23 cellular contexts compared by ENCODE assay signal in genomic region chr17:57675988-57676387, GRCh38.
DNase-seq lines count a peak whose midpoint lies in the region; ATAC-seq and TF ChIP-seq lines count a peak whose summit lies in the region.
"Had no signal": no experiment of that assay in that cellular context is flagged by ENCODE, and none has a peak within 500 bp of the region (broad histone marks: within the 10 kb centered on the region; RNA-seq: fewer than 3 reads in every experiment).

No MANE protein-coding gene starts in this region.

- H3K23ac ChIP-seq in neuronal stem cell (ENCODE audit: low read depth, low read length, poor library complexity): peak overlapping the region; percentile 81

- no peak overlapping the region for H2BK5ac ChIP-seq in neuronal stem cell (ENCODE audit: low read length)

- no peak overlapping the region for H2BK15ac ChIP-seq in neuronal stem cell (ENCODE audit: low read length)

- no peak overlapping the region for H3K9ac ChIP-seq in neuronal stem cell (ENCODE audit: low read depth, low read length, poor library complexity)

- no peak overlapping the region for H3K4me2 ChIP-seq in neuronal stem cell (ENCODE audit: insufficient read depth, low read length, poor library complexity, severe bottlenecking)
- H3K4me2 ChIP-seq: hepatocyte had no signal

- H3K14ac ChIP-seq in neuronal stem cell (ENCODE audit: low read length): peak overlapping the region; percentile 59

- no peak overlapping the region for H2BK120ac ChIP-seq in neuronal stem cell (ENCODE audit: low read depth, low read length)

- intact Hi-C loops in ovary (cut with DNase I): loop anchor here in 2 of 4 donors (10.0 kb wide), 2 partner anchors 231 to 421 kb away; partner anchors contain the start of gene MSI2 (in 1 of the 2)

- H3K36me3 ChIP-seq in neuronal stem cell (replicated peaks in 1 of 2; ENCODE audit: control insufficient read depth in 2 of 2, insufficient read depth in 2 of 2, low read length in 2 of 2) (peaks cover 7 to 56% of the 10 kb centered on the region in 2 donors), ovary (no peaks in the 10 kb centered on the region)
- H3K36me3 ChIP-seq: vagina had no signal

- H3K4me3 ChIP-seq in epithelial cell of esophagus (ENCODE audit: low read length) (no peak overlapping the region), neuronal stem cell (ENCODE audit: low read length in 2 of 2) (peak overlapping the region in 1 of 2 donors; percentile 60), ovary (no peak overlapping the region)
- H3K4me3 ChIP-seq: gastrocnemius medialis, hepatocyte, psoas muscle, testis, vagina had no signal

- H3K18ac ChIP-seq in neuronal stem cell (ENCODE audit: low read length): peak overlapping the region; percentile 7

- H3K27ac ChIP-seq in neuronal stem cell (replicated peaks; ENCODE audit: low read length) (no peak overlapping the region), ovary (no peak overlapping the region)
- H3K27ac ChIP-seq: gastrocnemius medialis, hepatocyte, psoas muscle, testis, vagina had no signal

- H3K27me3 ChIP-seq in neuronal stem cell (ENCODE audit: control insufficient read depth in 3 of 3, insufficient read depth in 3 of 3, low read depth in 1 of 3, low read length in 3 of 3): no peaks in the 10 kb centered on the region
- no peaks in the 10 kb centered on the region for H3K27me3 ChIP-seq in ovary
- H3K27me3 ChIP-seq: gastrocnemius medialis, hepatocyte, testis, vagina had no signal

- no peak for ATAC-seq in GM19395 (IDR thresholded peaks at IDR 0.05; ENCODE audit: unreplicated experiment)
- ATAC-seq: activated naive CD4-positive, alpha-beta T cell treated with anti-CD3 and anti-CD28 coated beads, Interleukin-2, amount 50 U/mL, for 72 hours; activated T-helper 17 cell treated with anti-CD3 and anti-CD28 coated beads, Interleukin-2, amount 50 U/mL, for 72 hours; gastrocnemius medialis; HCT116; psoas muscle; stimulated activated naive CD8-positive, alpha-beta T cell treated with anti-CD3 and anti-CD28 coated beads, Interleukin-15, Interleukin-2, amounts not matched to agents 100 U/mL and 50 U/mL, for 24 hours had no signal

- H2BK12ac ChIP-seq in neuronal stem cell (ENCODE audit: low read length): no peak overlapping the region

- no peak for TF ChIP-seq POLR2A in ovary (IDR thresholded peaks at IDR 0.05)

- H3K4me1 ChIP-seq in neuronal stem cell (ENCODE audit: control insufficient read depth in 2 of 2, insufficient read depth in 1 of 2, low read depth in 1 of 2, low read length in 2 of 2): peaks cover 4 to 5% of the 10 kb centered on the region in 2 donors
- no peaks in the 10 kb centered on the region for H3K4me1 ChIP-seq in ovary (ENCODE audit: insufficient read depth)
- H3K4me1 ChIP-seq: testis had no signal

- DNase-seq in NCI-H526 (lab: John Stamatoyannopoulos, UW) (peak; percentile 33 to 40), NCI-H526 treated with DMSO at 0.1 percent for 48 hours (lab: John Stamatoyannopoulos, UW) (no peak), GM13976 (ENCODE audit: low spot score) (peak; percentile 16), epithelial cell of esophagus (ENCODE audit: low read depth) (peak; percentile 46), neuronal stem cell (ENCODE audit: low spot score) (no peak), NAMALWA (ENCODE audit: low spot score) (no peak), ovary (no peak)
- DNase-seq: activated CD4-positive, alpha-beta T cell treated with anti-CD3 and anti-CD28 coated beads, Interleukin-2, amount 10 ng/mL, durations not matched to agents 24 days and 14 days; CD4-positive, CD25-positive, alpha-beta regulatory T cell; cortex of kidney; gastrocnemius medialis; NCI-H1436 treated with DMSO at 0.1 percent for 48 hours; psoas muscle; SHP77 treated with DMSO at 0.1 percent for 48 hours; stimulated activated CD4-positive, alpha-beta T cell treated with anti-CD3 and anti-CD28 coated beads, Interleukin-15, amount 100 ng/mL, for 24 hours; stimulated activated naive CD8-positive, alpha-beta T cell treated with anti-CD3 and anti-CD28 coated beads, Interleukin-15, Interleukin-2, amounts not matched to agents 100 U/mL and 50 U/mL, for 24 hours; testis had no signal

- no peak overlapping the region for H4K8ac ChIP-seq in neuronal stem cell (ENCODE audit: low read depth, low read length)

- no peaks in the 10 kb centered on the region for H3K9me3 ChIP-seq in neuronal stem cell (replicated peaks in 1 of 2; ENCODE audit: control insufficient read depth in 2 of 2, insufficient read depth in 1 of 2, low read depth in 1 of 2, low read length in 2 of 2)
- H3K9me3 ChIP-seq in ovary: no peaks in the 10 kb centered on the region
- H3K9me3 ChIP-seq: gastrocnemius medialis, psoas muscle, testis, vagina had no signal

- H2AK5ac ChIP-seq in neuronal stem cell (ENCODE audit: low read depth, low read length): no peak overlapping the region

- in situ Hi-C loops in GM13976 (cut with MboI; ENCODE audit: low sequenced_read_pairs, unreplicated experiment): no loop called here

- peak overlapping the region; percentile 46 for H3K4ac ChIP-seq in neuronal stem cell (ENCODE audit: low read length)

- WGBS in neuronal stem cell (ENCODE audit: extremely low coverage in 2 of 2, insufficient read length in 2 of 2, insufficient replicate concordance in 1 of 2), 2 donors: no CpG with 5 or more reads among the region's 15 CpGs
- 92 to 98% (median 95%) methylated on average over 15 of the region's 15 CpGs for WGBS in ovary, 3 donors

- TF ChIP-seq EP300 in ovary (IDR thresholded peaks at IDR 0.05): no peak

- H2AFZ ChIP-seq in neuronal stem cell (ENCODE audit: low read length): no peak overlapping the region
- H2AFZ ChIP-seq: hepatocyte had no signal

- no peak for TF ChIP-seq CTCF in GM13976 (IDR thresholded peaks at IDR 0.05; ENCODE audit: borderline replicate concordance, control extremely low read depth, extremely low read depth, insufficient read depth, missing control alignments)
- no peak for TF ChIP-seq CTCF in epithelial cell of esophagus (IDR thresholded peaks at IDR 0.05; ENCODE audit: insufficient read depth, low read depth, low read length, missing control alignments)
- TF ChIP-seq CTCF in ovary (IDR thresholded peaks at IDR 0.05): no peak

- no peak overlapping the region for H4K91ac ChIP-seq in neuronal stem cell (ENCODE audit: low read depth, low read length, poor library complexity)

- no peaks in the 10 kb centered on the region for H3K79me1 ChIP-seq in neuronal stem cell (ENCODE audit: low read depth, low read length)

Comparison
In these comparisons a context has a peak if more than half of its experiments do, and no peak if none do; other contexts are left out.
1. DNase-seq: peak in NCI-H526 (2 of 2), GM13976 (single experiment) and epithelial cell of esophagus (single experiment); none in NCI-H526 treated with DMSO at 0.1 percent for 48 hours (single experiment), neuronal stem cell (single experiment), NAMALWA (single experiment) and ovary (0 of 5).